In the genomic region with DNA sequence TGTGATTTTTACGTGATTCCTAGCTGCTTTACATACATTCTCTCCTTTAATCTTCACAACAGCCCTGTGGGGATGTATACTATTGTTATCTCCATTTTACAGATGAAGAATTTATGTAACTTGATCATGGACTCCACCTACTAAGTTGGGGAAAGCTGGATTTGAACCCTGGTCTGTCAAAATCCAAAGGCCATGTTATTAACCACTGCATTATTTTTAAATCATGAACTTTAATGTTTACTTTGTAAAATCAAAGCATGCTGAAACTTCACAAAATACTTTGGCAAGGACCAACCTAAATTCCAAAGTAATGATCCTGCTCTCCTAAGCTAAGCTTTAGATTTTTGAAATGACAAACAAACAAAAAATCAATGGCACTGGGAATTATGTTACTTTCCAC, we compare ENCODE assay signal across 1 cellular context.
TF ChIP-seq lines count a peak whose summit lies in the region.

No MANE protein-coding gene starts in this region.

TF ChIP-seq in A549, 52 proteins besides CTCF, POLR2A, EP300 and RAD21 (continued from another document):
- TF ChIP-seq, protein P1, sequence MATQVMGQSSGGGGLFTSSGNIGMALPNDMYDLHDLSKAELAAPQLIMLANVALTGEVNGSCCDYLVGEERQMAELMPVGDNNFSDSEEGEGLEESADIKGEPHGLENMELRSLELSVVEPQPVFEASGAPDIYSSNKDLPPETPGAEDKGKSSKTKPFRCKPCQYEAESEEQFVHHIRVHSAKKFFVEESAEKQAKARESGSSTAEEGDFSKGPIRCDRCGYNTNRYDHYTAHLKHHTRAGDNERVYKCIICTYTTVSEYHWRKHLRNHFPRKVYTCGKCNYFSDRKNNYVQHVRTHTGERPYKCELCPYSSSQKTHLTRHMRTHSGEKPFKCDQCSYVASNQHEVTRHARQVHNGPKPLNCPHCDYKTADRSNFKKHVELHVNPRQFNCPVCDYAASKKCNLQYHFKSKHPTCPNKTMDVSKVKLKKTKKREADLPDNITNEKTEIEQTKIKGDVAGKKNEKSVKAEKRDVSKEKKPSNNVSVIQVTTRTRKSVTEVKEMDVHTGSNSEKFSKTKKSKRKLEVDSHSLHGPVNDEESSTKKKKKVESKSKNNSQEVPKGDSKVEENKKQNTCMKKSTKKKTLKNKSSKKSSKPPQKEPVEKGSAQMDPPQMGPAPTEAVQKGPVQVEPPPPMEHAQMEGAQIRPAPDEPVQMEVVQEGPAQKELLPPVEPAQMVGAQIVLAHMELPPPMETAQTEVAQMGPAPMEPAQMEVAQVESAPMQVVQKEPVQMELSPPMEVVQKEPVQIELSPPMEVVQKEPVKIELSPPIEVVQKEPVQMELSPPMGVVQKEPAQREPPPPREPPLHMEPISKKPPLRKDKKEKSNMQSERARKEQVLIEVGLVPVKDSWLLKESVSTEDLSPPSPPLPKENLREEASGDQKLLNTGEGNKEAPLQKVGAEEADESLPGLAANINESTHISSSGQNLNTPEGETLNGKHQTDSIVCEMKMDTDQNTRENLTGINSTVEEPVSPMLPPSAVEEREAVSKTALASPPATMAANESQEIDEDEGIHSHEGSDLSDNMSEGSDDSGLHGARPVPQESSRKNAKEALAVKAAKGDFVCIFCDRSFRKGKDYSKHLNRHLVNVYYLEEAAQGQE (IDR thresholded peaks at IDR 0.05), result no peak
- TF ChIP-seq, protein P2, sequence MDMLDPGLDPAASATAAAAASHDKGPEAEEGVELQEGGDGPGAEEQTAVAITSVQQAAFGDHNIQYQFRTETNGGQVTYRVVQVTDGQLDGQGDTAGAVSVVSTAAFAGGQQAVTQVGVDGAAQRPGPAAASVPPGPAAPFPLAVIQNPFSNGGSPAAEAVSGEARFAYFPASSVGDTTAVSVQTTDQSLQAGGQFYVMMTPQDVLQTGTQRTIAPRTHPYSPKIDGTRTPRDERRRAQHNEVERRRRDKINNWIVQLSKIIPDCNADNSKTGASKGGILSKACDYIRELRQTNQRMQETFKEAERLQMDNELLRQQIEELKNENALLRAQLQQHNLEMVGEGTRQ (IDR thresholded peaks at IDR 0.05), result no peak
- TF ChIP-seq HOXA7 (CRISPR knock-in tag; IDR thresholded peaks at IDR 0.05), result no peak
- TF ChIP-seq SMC3 (IDR thresholded peaks at IDR 0.05), result no peak
- TF ChIP-seq MAZ (IDR thresholded peaks at IDR 0.05; ENCODE audit: borderline replicate concordance, low read depth, low read length), result no peak
- no peak for TF ChIP-seq RFX5 (IDR thresholded peaks at IDR 0.05)
- no peak for TF ChIP-seq CEBPB (IDR thresholded peaks at IDR 0.05)
- TF ChIP-seq, protein P3, sequence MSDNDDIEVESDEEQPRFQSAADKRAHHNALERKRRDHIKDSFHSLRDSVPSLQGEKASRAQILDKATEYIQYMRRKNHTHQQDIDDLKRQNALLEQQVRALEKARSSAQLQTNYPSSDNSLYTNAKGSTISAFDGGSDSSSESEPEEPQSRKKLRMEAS (IDR thresholded peaks at IDR 0.05), result no peak
- no peak for TF ChIP-seq EHF (CRISPR knock-in tag; IDR thresholded peaks at IDR 0.05)
